Comparison of ENCODE assay signal across 1 cellular context in genomic region chr4:19807505-19807904, GRCh38.
TF ChIP-seq lines count a peak whose summit lies in the region.

No MANE protein-coding gene starts in this region.

TF ChIP-seq in GM23338, 12 proteins besides CTCF, POLR2A, EP300 and RAD21 (continued from another document):
- TF ChIP-seq, protein P1, sequence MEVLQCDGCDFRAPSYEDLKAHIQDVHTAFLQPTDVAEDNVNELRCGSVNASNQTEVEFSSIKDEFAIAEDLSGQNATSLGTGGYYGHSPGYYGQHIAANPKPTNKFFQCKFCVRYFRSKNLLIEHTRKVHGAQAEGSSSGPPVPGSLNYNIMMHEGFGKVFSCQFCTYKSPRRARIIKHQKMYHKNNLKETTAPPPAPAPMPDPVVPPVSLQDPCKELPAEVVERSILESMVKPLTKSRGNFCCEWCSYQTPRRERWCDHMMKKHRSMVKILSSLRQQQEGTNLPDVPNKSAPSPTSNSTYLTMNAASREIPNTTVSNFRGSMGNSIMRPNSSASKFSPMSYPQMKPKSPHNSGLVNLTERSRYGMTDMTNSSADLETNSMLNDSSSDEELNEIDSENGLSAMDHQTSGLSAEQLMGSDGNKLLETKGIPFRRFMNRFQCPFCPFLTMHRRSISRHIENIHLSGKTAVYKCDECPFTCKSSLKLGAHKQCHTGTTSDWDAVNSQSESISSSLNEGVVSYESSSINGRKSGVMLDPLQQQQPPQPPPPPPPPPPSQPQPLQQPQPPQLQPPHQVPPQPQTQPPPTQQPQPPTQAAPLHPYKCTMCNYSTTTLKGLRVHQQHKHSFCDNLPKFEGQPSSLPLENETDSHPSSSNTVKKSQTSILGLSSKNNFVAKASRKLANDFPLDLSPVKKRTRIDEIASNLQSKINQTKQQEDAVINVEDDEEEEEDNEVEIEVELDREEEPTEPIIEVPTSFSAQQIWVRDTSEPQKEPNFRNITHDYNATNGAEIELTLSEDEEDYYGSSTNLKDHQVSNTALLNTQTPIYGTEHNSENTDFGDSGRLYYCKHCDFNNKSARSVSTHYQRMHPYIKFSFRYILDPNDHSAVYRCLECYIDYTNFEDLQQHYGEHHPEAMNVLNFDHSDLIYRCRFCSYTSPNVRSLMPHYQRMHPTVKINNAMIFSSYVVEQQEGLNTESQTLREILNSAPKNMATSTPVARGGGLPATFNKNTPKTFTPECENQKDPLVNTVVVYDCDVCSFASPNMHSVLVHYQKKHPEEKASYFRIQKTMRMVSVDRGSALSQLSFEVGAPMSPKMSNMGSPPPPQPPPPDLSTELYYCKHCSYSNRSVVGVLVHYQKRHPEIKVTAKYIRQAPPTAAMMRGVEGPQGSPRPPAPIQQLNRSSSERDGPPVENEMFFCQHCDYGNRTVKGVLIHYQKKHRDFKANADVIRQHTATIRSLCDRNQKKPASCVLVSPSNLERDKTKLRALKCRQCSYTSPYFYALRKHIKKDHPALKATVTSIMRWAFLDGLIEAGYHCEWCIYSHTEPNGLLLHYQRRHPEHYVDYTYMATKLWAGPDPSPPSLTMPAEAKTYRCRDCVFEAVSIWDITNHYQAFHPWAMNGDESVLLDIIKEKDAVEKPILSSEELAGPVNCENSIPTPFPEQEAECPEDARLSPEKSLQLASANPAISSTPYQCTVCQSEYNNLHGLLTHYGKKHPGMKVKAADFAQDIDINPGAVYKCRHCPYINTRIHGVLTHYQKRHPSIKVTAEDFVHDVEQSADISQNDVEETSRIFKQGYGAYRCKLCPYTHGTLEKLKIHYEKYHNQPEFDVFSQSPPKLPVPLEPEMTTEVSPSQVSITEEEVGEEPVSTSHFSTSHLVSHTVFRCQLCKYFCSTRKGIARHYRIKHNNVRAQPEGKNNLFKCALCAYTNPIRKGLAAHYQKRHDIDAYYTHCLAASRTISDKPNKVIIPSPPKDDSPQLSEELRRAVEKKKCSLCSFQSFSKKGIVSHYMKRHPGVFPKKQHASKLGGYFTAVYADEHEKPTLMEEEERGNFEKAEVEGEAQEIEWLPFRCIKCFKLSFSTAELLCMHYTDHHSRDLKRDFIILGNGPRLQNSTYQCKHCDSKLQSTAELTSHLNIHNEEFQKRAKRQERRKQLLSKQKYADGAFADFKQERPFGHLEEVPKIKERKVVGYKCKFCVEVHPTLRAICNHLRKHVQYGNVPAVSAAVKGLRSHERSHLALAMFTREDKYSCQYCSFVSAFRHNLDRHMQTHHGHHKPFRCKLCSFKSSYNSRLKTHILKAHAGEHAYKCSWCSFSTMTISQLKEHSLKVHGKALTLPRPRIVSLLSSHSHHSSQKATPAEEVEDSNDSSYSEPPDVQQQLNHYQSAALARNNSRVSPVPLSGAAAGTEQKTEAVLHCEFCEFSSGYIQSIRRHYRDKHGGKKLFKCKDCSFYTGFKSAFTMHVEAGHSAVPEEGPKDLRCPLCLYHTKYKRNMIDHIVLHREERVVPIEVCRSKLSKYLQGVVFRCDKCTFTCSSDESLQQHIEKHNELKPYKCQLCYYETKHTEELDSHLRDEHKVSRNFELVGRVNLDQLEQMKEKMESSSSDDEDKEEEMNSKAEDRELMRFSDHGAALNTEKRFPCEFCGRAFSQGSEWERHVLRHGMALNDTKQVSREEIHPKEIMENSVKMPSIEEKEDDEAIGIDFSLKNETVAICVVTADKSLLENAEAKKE (CRISPR knock-in tag; IDR thresholded peaks at IDR 0.05) = no peak
